10 cellular contexts compared by ENCODE assay signal in the genomic region with DNA sequence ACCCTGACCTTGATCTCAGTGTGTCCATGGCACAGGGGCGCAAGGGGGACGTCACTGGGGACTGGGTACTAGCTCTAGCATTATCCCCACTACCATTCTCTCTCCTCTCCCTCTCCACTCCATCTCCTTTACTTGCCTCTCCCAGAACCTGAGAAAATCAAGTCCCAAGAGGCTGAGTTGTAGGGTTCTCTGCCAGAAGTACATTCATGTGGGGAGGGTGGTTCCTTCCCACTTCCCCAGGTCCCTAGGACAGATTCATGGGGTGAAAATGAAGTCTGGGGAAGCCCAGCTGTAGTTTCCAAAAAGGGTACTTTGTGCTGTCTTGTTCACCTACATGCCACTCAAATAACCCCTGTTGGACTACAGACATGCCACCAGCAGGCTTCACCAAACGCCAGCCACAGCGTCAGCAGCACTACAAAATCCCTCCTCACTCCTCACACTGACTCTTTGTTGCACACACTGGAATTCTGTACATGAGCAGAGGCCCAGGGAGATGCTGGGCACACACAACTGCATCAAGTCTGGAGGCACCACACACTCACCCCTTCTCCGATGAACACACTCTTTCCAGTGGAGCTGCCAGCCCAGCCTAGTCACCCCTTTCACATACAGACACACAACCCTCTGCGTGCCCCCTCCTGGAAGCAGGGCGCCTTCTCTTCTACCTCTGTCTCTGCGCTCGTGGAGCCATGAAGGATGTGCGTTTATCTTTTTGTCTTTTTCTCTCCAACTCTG. TPM values are rescaled to one million over a fixed set of nuclear protein-coding genes. Genes with fewer than 3 reads are reported as not detected.
DNase-seq lines count a peak whose midpoint lies in the region; ATAC-seq and TF ChIP-seq lines count a peak whose summit lies in the region.
"Had no signal": no experiment of that assay in that cellular context is flagged by ENCODE, and none has a peak within 500 bp of the region (broad histone marks: within the 10 kb centered on the region; RNA-seq: fewer than 3 reads in every experiment).

No MANE protein-coding gene starts in this region.

- in situ Hi-C loops in Panc1 (cut with HindIII; ENCODE audit: low pct_unique_long_range_greater_than_20kb, low sequenced_read_pairs), result no loop called here

- no peak for ATAC-seq in Panc1
- ATAC-seq: psoas muscle had no signal

- no peak overlapping the region; the same call in 1 of the 2 replicates for H3K27ac ChIP-seq in Panc1 (ENCODE audit: low read length)
- H3K27ac ChIP-seq: psoas muscle had no signal

- no peaks in the 10 kb centered on the region for H3K9me3 ChIP-seq in Panc1 (ENCODE audit: control insufficient read depth, insufficient read depth, low read depth, low read length)
- H3K9me3 ChIP-seq: psoas muscle had no signal

- H3K4me3 ChIP-seq in Panc1 (ENCODE audit: low read depth in 2 of 2, low read length in 2 of 2), result no peak overlapping the region
- H3K4me3 ChIP-seq: psoas muscle had no signal

- H3K36me3 Mint-ChIP-seq in dendritic cell treated with granulocyte-macrophage colony-stimulating factor and Interleukin-4, amounts not matched to agents 40 ng/mL and 50 ng/mL, for 4 days (ENCODE audit: low read depth), result no peaks in the 10 kb centered on the region
- no peaks in the 10 kb centered on the region for H3K36me3 Mint-ChIP-seq in neural crest cell (ENCODE audit: low read depth)

- TSS peak; percentile 46 for BruUV-seq in Panc1 (replicated peaks; lab: Mats Ljungman, UMichigan)

- POLR2A ChIA-PET in Panc1 (lab: Charles Lee), result no interaction called here

- no peaks in the 10 kb centered on the region for H3K36me3 ChIP-seq in Panc1 (ENCODE audit: control insufficient read depth, insufficient read depth, low read length)

- peaks cover 34% of the 10 kb centered on the region for H3K4me1 ChIP-seq in Panc1 (ENCODE audit: control insufficient read depth, insufficient read depth, low read length)

- peak overlapping the region; percentile 36 for H3K27ac Mint-ChIP-seq in dendritic cell treated with granulocyte-macrophage colony-stimulating factor and Interleukin-4, amounts not matched to agents 40 ng/mL and 50 ng/mL, for 4 days
- peak overlapping the region; percentile 44 for H3K27ac Mint-ChIP-seq in neural crest cell (ENCODE audit: unreplicated experiment)

- H3K9me3 Mint-ChIP-seq in dendritic cell treated with granulocyte-macrophage colony-stimulating factor and Interleukin-4, amounts not matched to agents 40 ng/mL and 50 ng/mL, for 4 days, result no peaks in the 10 kb centered on the region
- H3K9me3 Mint-ChIP-seq in neural crest cell, result no peaks in the 10 kb centered on the region

- CTCF ChIA-PET in Panc1 (lab: Charles Lee), result interaction anchor here (0.6 kb wide), 1 partner anchor 95 kb away, joined by 9 read pairs; no protein-coding TSS in a partner anchor

- H3K27me3 Mint-ChIP-seq in dendritic cell treated with granulocyte-macrophage colony-stimulating factor and Interleukin-4, amounts not matched to agents 40 ng/mL and 50 ng/mL, for 4 days, result peaks cover 32% of the 10 kb centered on the region
- H3K27me3 Mint-ChIP-seq in neural crest cell (ENCODE audit: low read depth), result peaks cover 54% of the 10 kb centered on the region

- H3K4me3 Mint-ChIP-seq in dendritic cell treated with granulocyte-macrophage colony-stimulating factor and Interleukin-4, amounts not matched to agents 40 ng/mL and 50 ng/mL, for 4 days, result peak overlapping the region; percentile 7
- peak overlapping the region; percentile 76 for H3K4me3 Mint-ChIP-seq in neural crest cell

- no peak for TF ChIP-seq CTCF in Panc1 (IDR thresholded peaks at IDR 0.05)
- no peak for TF ChIP-seq CTCF in neural crest cell (conservative IDR thresholded peaks at IDR 0.05)

- H3K4me1 Mint-ChIP-seq in dendritic cell treated with granulocyte-macrophage colony-stimulating factor and Interleukin-4, amounts not matched to agents 40 ng/mL and 50 ng/mL, for 4 days (ENCODE audit: low read depth), result peaks cover 86% of the 10 kb centered on the region
- peaks cover 61% of the 10 kb centered on the region for H3K4me1 Mint-ChIP-seq in neural crest cell

- DNase-seq in AG08395 (ENCODE audit: low spot score) (peak; percentile 45), Panc1 (ENCODE audit: low read depth, low spot score) (no peak), neural crest cell (ENCODE audit: low read depth, low spot score) (no peak), midbrain (lab: John Stamatoyannopoulos, UW) (no peak), NK-92 (lab: John Stamatoyannopoulos, UW; ENCODE audit: unreplicated experiment) (no peak), NCI-H1694 (lab: John Stamatoyannopoulos, UW) (no peak)
- DNase-seq in activated CD4-positive, alpha-beta T cell treated with anti-CD3 and anti-CD28 coated beads, Interleukin-2, amount 50 U/mL, for 48 hours, result no peak
- DNase-seq: HCEC 1CT had no signal

- H3K27me3 ChIP-seq in Panc1 (ENCODE audit: control insufficient read depth, insufficient read depth, low read length), result no peaks in the 10 kb centered on the region

- intact Hi-C loops in Panc1 (cut with micrococcal nuclease; ENCODE audit: unreplicated experiment), result no loop called here
- intact Hi-C loops in dendritic cell treated with granulocyte-macrophage colony-stimulating factor and Interleukin-4, amounts not matched to agents 40 ng/mL and 50 ng/mL, for 4 days (cut with micrococcal nuclease), result no loop called here

RNA-seq across cellular contexts. Expression of gene RARG, which starts 6.9 kb away (rescaled TPM):
- 41.2 TPM for total RNA-seq in Panc1 (2021; ENCODE audit: unreplicated experiment)
- 40.7 TPM for polyA plus RNA-seq in Panc1 (2012; ENCODE audit: insufficient read length)
- total RNA-seq in neural crest cell, result 5.4 and 5.9 TPM in 2 replicates

RNA-seq across cellular contexts. Expression of gene ITGB7, which starts 18.0 kb away (rescaled TPM):
- total RNA-seq in Panc1 (2021; ENCODE audit: unreplicated experiment) (0.98 TPM), neural crest cell (not detected in 2 replicates)
- polyA plus RNA-seq in Panc1 (2012; ENCODE audit: insufficient read length), result not detected

RNA-seq across cellular contexts. Expression of gene ESPL1, which starts 43.0 kb away (rescaled TPM):
- 54.6 TPM for total RNA-seq in Panc1 (2021; ENCODE audit: unreplicated experiment)
- polyA plus RNA-seq in Panc1 (2012; ENCODE audit: insufficient read length), result 13.7 TPM
- 56.3 and 65.8 TPM in 2 replicates for total RNA-seq in neural crest cell

RNA-seq across cellular contexts. Expression of gene CSAD, which starts 44.3 kb away (rescaled TPM):
- total RNA-seq in Panc1 (2021; ENCODE audit: unreplicated experiment), result 15.4 TPM
- 12.5 TPM for polyA plus RNA-seq in Panc1 (2012; ENCODE audit: insufficient read length)
- 22.1 and 26.5 TPM in 2 replicates for total RNA-seq in neural crest cell

RNA-seq across cellular contexts. Expression of gene ZNF740, which starts 44.5 kb away (rescaled TPM):
- total RNA-seq in Panc1 (2021; ENCODE audit: unreplicated experiment) (46.8 TPM), neural crest cell (52.7 and 59.6 TPM in 2 replicates)
- 29.9 TPM for polyA plus RNA-seq in Panc1 (2012; ENCODE audit: insufficient read length)
